Comparison of ENCODE assay signal across 24 cellular contexts in genomic region chr16:16864536-16864935, GRCh38.
"Had no signal": no experiment of that assay in that cellular context is flagged by ENCODE, and none has a peak within 500 bp of the region (broad histone marks: within the 10 kb centered on the region; RNA-seq: fewer than 3 reads in every experiment).

No MANE protein-coding gene starts in this region.

- ATAC-seq: lower lobe of right lung; naive thymus-derived CD8-positive, alpha-beta T cell; psoas muscle; sciatic nerve; stimulated activated effector memory CD8-positive, alpha-beta T cell treated with anti-CD3 and anti-CD28 coated beads, Interleukin-12 subunit alpha, Interleukin-12 subunit beta, amount 100 ng/mL, for 72 hours; upper lobe of right lung had no signal

- H3K9ac ChIP-seq: parathyroid adenoma had no signal

- DNase-seq: islet precursor cell; lower lobe of right lung; mammary epithelial cell; mesenchymal stem cell; naive thymus-derived CD8-positive, alpha-beta T cell; occipital lobe; psoas muscle; stimulated activated CD4-positive, alpha-beta T cell treated with anti-CD3 and anti-CD28 coated beads, Interleukin-12 subunit alpha, Interleukin-12 subunit beta, amount 100 ng/mL, for 4 hours; stimulated activated CD4-positive, alpha-beta T cell treated with anti-CD3 and anti-CD28 coated beads, Interleukin-15, amount 100 ng/mL, for 24 hours; stimulated activated CD4-positive, alpha-beta T cell treated with anti-CD3 and anti-CD28 coated beads, Interleukin-2, amount 100 ng/mL, for 24 hours; stimulated activated CD4-positive, alpha-beta T cell treated with anti-CD3 and anti-CD28 coated beads, Interleukin-4, amount 100 ng/mL, for 1 hour; stimulated activated naive CD4-positive, alpha-beta T cell; tibial artery; trophoblast cell; upper lobe of right lung had no signal

- H3K27ac ChIP-seq: hepatocyte, lower lobe of right lung, neutrophil, parathyroid adenoma, psoas muscle, skin epidermis, suprapubic skin, thoracic aorta, tibial artery, upper lobe of right lung had no signal

- H3K27me3 ChIP-seq: neutrophil had no signal

- H3K4me1 ChIP-seq: lower lobe of right lung, parathyroid adenoma, psoas muscle, suprapubic skin, tibial artery, upper lobe of right lung had no signal

- H3K9me3 ChIP-seq: heart left ventricle, lower lobe of right lung, neutrophil, psoas muscle, suprapubic skin, thoracic aorta, tibial artery, upper lobe of right lung had no signal

- H3K36me3 ChIP-seq: heart left ventricle, lower lobe of right lung, neutrophil, suprapubic skin, thoracic aorta, tibial artery, upper lobe of right lung had no signal

- H3K4me3 ChIP-seq: heart left ventricle, hepatocyte, lower lobe of right lung, psoas muscle, skin epidermis, suprapubic skin, thoracic aorta, tibial artery, upper lobe of right lung had no signal
